In genomic region chr15:63597033-63597790, GRCh38 we compare ENCODE assay signal across 9 cellular contexts. TPM values are rescaled to one million over a fixed set of nuclear protein-coding genes. Genes with fewer than 3 reads are reported as not detected.
DNase-seq lines count a peak whose midpoint lies in the region; ATAC-seq, FAIRE-seq and TF ChIP-seq lines count a peak whose summit lies in the region.
"Had no signal": no experiment of that assay in that cellular context is flagged by ENCODE, and none has a peak within 500 bp of the region (broad histone marks: within the 10 kb centered on the region; RNA-seq: fewer than 3 reads in every experiment).

A gene with protein sequence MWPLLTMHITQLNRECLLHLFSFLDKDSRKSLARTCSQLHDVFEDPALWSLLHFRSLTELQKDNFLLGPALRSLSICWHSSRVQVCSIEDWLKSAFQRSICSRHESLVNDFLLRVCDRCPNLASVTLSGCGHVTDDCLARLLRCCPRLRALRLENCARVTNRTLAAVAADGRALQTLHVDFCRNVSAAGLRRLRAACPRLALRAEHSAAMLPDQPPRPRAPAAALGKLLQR (plus strand): TSS chr15:63597387. CDS start chr15:63597393, 6 bp downstream.

- 50 to 63% (median 63%) methylated on average over 22 to 23 of the region's 23 CpGs for WGBS in small intestine, 3 donors

- H3K4me3 ChIP-seq in GM23338 (no peak within 1 kb of the TSS), small intestine (ENCODE audit: low read depth in 1 of 2, low read length in 2 of 2) (no peak within 1 kb of the TSS)

- H3K27ac ChIP-seq in GM23338 (ENCODE audit: low read depth): no peak within 1 kb of the TSS
- H3K27ac ChIP-seq in small intestine (ENCODE audit: low read depth in 1 of 2, low read length in 1 of 2): peak within 1 kb of the TSS in 1 of 2 donors; percentile 65
- H3K27ac ChIP-seq: KMS-11 had no signal

- H3K36me3 Mint-ChIP-seq in GM23338 (ENCODE audit: low read depth) (no peaks in the 10 kb centered on the region), activated B cell treated with CpG ODN at 0.5 μM for 24 hours (ENCODE audit: low read depth) (peaks cover 23% of the 10 kb centered on the region)

- H3K9me3 Mint-ChIP-seq in GM23338: no peaks in the 10 kb centered on the region
- H3K9me3 Mint-ChIP-seq in activated B cell treated with CpG ODN at 0.5 μM for 24 hours: no peaks in the 10 kb centered on the region

- H2AFZ ChIP-seq in GM23338: peak within 1 kb of the TSS; percentile 29; the same call in 1 of the 2 replicates

- no peaks in the 10 kb centered on the region for H3K79me2 ChIP-seq in GM23338 (replicated peaks; ENCODE audit: insufficient read depth)

- H3F3A ChIP-seq in GM23338 (replicated peaks; ENCODE audit: low read depth): peaks cover 9% of the 10 kb centered on the region; the same call in 1 of the 2 replicates

- ATAC-seq in GM23338: no peak
- no peak for ATAC-seq in activated B cell treated with CpG ODN at 0.5 μM for 24 hours (ENCODE audit: low read depth)
- peak; percentile 58 for ATAC-seq in left ventricle myocardium superior
- no peak for ATAC-seq in GM21529 (IDR thresholded peaks at IDR 0.05; ENCODE audit: unreplicated experiment)
- no peak for ATAC-seq in sciatic nerve

- H3K9me3 ChIP-seq in small intestine (ENCODE audit: control insufficient read depth, low read depth): no peaks in the 10 kb centered on the region

- no peak within 1 kb of the TSS for H3K27ac Mint-ChIP-seq in GM23338
- H3K27ac Mint-ChIP-seq in activated B cell treated with CpG ODN at 0.5 μM for 24 hours: peak within 1 kb of the TSS; percentile 86

- H3K4me1 Mint-ChIP-seq in GM23338 (peaks cover 44% of the 10 kb centered on the region), activated B cell treated with CpG ODN at 0.5 μM for 24 hours (peaks cover 84% of the 10 kb centered on the region)

- no peaks in the 10 kb centered on the region for H4K20me1 ChIP-seq in GM23338 (replicated peaks; ENCODE audit: insufficient read depth)

- no peak within 1 kb of the TSS for H3K4me2 ChIP-seq in GM23338
- H3K4me2 ChIP-seq: KMS-11 had no signal

- POLR2A ChIA-PET in activated B cell treated with CpG ODN at 0.5 μM for 24 hours (lab: Charles Lee): interaction anchor here (0.5 to 7.8 kb wide), 4 partner anchors 32 to 93 kb away, joined by 3 to 96 read pairs (median 4); partner anchors contain the start of gene USP3

- H3K27me3 Mint-ChIP-seq in GM23338 (ENCODE audit: insufficient read depth, low read depth, poor library complexity) (peaks cover 30% of the 10 kb centered on the region), activated B cell treated with CpG ODN at 0.5 μM for 24 hours (no peaks in the 10 kb centered on the region)

- H3K4me1 ChIP-seq in GM23338 (ENCODE audit: insufficient read depth): peaks cover 24% of the 10 kb centered on the region
- H3K4me1 ChIP-seq in small intestine (ENCODE audit: control insufficient read depth in 2 of 2, insufficient read depth in 1 of 2, low read depth in 1 of 2, low read length in 1 of 2): peaks cover 0 to 7% of the 10 kb centered on the region in 2 donors

- TF ChIP-seq CTCF in GM23338 (conservative IDR thresholded peaks at IDR 0.05; ENCODE audit: low read depth in 2 of 2) (no peak), activated B cell treated with CpG ODN at 0.5 μM for 24 hours (IDR thresholded peaks at IDR 0.05) (no peak)

- no peak for FAIRE-seq in small intestine (lab: Jason Lieb, UNC)

- H3K4me3 Mint-ChIP-seq in GM23338 (no peak within 1 kb of the TSS), activated B cell treated with CpG ODN at 0.5 μM for 24 hours (peak within 1 kb of the TSS; percentile 47)

- H3K27me3 ChIP-seq in GM23338 (ENCODE audit: insufficient read depth): peaks cover 29% of the 10 kb centered on the region
- H3K27me3 ChIP-seq in small intestine (ENCODE audit: control insufficient read depth in 2 of 2, insufficient read depth in 2 of 2, low read length in 2 of 2): no peaks in the 10 kb centered on the region

- intact Hi-C loops in activated B cell treated with CpG ODN at 0.5 μM for 24 hours (cut with micrococcal nuclease): no loop called here
- intact Hi-C loops in left ventricle myocardium superior (cut with micrococcal nuclease): no loop called here
- intact Hi-C loops in sciatic nerve (cut with DNase I): loop anchor here (10.0 kb wide), 1 partner anchor 92 kb away; the partner anchor contains the start of gene USP3

- DNase-seq in GM23338 (ENCODE audit: low spot score): peak; percentile 24
- no peak for DNase-seq in activated B cell treated with CpG ODN at 0.5 μM for 24 hours
- peak; percentile 66 for DNase-seq in left ventricle myocardium superior
- DNase-seq in small intestine: peak; percentile 27
- DNase-seq in EL: no peak
- DNase-seq in germinal center (ENCODE audit: low spot score): no peak
- no peak for DNase-seq in sciatic nerve (ENCODE audit: low spot score)

- CTCF ChIA-PET in activated B cell treated with CpG ODN at 0.5 μM for 24 hours (lab: Charles Lee): interaction anchor here (0.7 to 1.9 kb wide), 3 partner anchors 33 to 130 kb away, joined by 3 to 7 read pairs (median 3); no protein-coding TSS in a partner anchor

- no peaks in the 10 kb centered on the region for H3K9me2 ChIP-seq in GM23338 (ENCODE audit: insufficient read depth)

- H3K36me3 ChIP-seq in GM23338 (ENCODE audit: insufficient read depth) (no peaks in the 10 kb centered on the region), small intestine (ENCODE audit: control insufficient read depth in 2 of 2, insufficient read depth in 2 of 2, low read length in 2 of 2) (no peaks in the 10 kb centered on the region)

TF ChIP-seq in GM23338, 12 proteins besides CTCF, POLR2A, EP300 and RAD21 (continues in another document):
- TF ChIP-seq, protein P1, sequence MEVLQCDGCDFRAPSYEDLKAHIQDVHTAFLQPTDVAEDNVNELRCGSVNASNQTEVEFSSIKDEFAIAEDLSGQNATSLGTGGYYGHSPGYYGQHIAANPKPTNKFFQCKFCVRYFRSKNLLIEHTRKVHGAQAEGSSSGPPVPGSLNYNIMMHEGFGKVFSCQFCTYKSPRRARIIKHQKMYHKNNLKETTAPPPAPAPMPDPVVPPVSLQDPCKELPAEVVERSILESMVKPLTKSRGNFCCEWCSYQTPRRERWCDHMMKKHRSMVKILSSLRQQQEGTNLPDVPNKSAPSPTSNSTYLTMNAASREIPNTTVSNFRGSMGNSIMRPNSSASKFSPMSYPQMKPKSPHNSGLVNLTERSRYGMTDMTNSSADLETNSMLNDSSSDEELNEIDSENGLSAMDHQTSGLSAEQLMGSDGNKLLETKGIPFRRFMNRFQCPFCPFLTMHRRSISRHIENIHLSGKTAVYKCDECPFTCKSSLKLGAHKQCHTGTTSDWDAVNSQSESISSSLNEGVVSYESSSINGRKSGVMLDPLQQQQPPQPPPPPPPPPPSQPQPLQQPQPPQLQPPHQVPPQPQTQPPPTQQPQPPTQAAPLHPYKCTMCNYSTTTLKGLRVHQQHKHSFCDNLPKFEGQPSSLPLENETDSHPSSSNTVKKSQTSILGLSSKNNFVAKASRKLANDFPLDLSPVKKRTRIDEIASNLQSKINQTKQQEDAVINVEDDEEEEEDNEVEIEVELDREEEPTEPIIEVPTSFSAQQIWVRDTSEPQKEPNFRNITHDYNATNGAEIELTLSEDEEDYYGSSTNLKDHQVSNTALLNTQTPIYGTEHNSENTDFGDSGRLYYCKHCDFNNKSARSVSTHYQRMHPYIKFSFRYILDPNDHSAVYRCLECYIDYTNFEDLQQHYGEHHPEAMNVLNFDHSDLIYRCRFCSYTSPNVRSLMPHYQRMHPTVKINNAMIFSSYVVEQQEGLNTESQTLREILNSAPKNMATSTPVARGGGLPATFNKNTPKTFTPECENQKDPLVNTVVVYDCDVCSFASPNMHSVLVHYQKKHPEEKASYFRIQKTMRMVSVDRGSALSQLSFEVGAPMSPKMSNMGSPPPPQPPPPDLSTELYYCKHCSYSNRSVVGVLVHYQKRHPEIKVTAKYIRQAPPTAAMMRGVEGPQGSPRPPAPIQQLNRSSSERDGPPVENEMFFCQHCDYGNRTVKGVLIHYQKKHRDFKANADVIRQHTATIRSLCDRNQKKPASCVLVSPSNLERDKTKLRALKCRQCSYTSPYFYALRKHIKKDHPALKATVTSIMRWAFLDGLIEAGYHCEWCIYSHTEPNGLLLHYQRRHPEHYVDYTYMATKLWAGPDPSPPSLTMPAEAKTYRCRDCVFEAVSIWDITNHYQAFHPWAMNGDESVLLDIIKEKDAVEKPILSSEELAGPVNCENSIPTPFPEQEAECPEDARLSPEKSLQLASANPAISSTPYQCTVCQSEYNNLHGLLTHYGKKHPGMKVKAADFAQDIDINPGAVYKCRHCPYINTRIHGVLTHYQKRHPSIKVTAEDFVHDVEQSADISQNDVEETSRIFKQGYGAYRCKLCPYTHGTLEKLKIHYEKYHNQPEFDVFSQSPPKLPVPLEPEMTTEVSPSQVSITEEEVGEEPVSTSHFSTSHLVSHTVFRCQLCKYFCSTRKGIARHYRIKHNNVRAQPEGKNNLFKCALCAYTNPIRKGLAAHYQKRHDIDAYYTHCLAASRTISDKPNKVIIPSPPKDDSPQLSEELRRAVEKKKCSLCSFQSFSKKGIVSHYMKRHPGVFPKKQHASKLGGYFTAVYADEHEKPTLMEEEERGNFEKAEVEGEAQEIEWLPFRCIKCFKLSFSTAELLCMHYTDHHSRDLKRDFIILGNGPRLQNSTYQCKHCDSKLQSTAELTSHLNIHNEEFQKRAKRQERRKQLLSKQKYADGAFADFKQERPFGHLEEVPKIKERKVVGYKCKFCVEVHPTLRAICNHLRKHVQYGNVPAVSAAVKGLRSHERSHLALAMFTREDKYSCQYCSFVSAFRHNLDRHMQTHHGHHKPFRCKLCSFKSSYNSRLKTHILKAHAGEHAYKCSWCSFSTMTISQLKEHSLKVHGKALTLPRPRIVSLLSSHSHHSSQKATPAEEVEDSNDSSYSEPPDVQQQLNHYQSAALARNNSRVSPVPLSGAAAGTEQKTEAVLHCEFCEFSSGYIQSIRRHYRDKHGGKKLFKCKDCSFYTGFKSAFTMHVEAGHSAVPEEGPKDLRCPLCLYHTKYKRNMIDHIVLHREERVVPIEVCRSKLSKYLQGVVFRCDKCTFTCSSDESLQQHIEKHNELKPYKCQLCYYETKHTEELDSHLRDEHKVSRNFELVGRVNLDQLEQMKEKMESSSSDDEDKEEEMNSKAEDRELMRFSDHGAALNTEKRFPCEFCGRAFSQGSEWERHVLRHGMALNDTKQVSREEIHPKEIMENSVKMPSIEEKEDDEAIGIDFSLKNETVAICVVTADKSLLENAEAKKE (CRISPR knock-in tag; IDR thresholded peaks at IDR 0.05): no peak
- TF ChIP-seq EZH2 (IDR thresholded peaks at IDR 0.05; ENCODE audit: low read depth, unreplicated experiment): no peak
- TF ChIP-seq EZH2phosphoT487 (IDR thresholded peaks at IDR 0.05; ENCODE audit: unreplicated experiment): no peak
- TF ChIP-seq CREB1 (CRISPR knock-in tag; IDR thresholded peaks at IDR 0.05; ENCODE audit: low read depth): no peak
- TF ChIP-seq ZNF114 (CRISPR knock-in tag; IDR thresholded peaks at IDR 0.05): no peak
- TF ChIP-seq JUNB (IDR thresholded peaks at IDR 0.05; ENCODE audit: unreplicated experiment): no peak

RNA-seq across cellular contexts. Expression of the gene that starts here (rescaled TPM):
- total RNA-seq in GM23338 (2014; rRNA removed; shearing (Covaris generic)): 0.19 TPM in 1 of 2 replicates, not detected in the other
- polyA plus RNA-seq in GM23338 (2016; fragmentation: Nextera tagmentation; extraction: Ambion mirVana) (0.26 and 1.2 TPM in 2 replicates), small intestine (1 to 10 TPM in 1 of 3 donors, not detected in 2; 2.1 TPM)
- total RNA-seq in activated B cell treated with CpG ODN at 0.5 μM for 24 hours (0.64 and 1.2 TPM in 2 replicates), left ventricle myocardium superior (42.4 TPM), sciatic nerve (0.71 TPM)

Comparison
In these comparisons a context has a peak if more than half of its experiments do, and no peak if none do; other contexts are left out.
1. RNA of the gene that starts here (total RNA-seq): 42.4 TPM in left ventricle myocardium superior (single experiment); 0.64 to 1.2 TPM in activated B cell treated with CpG ODN at 0.5 μM for 24 hours, 0.71 TPM in sciatic nerve (single experiment) and 0.19 TPM in GM23338; every median in the first group is over 10 times any median in the second.
2. DNase-seq: peak in GM23338 (single experiment), left ventricle myocardium superior (single experiment) and small intestine (single experiment); none in activated B cell treated with CpG ODN at 0.5 μM for 24 hours (single experiment), EL (single experiment), germinal center (single experiment) and sciatic nerve (single experiment).